In genomic region chr12:46357438-46358324, GRCh38 we compare ENCODE assay signal across 9 cellular contexts. TPM values are rescaled to one million over a fixed set of nuclear protein-coding genes. Genes with fewer than 3 reads are reported as not detected.
A peak's percentile ranks its signal among the peaks of the same experiment; 100 is the strongest.
DNase-seq lines count a peak whose midpoint lies in the region; ATAC-seq, FAIRE-seq and TF ChIP-seq lines count a peak whose summit lies in the region.
"Had no signal": no experiment of that assay in that cellular context is flagged by ENCODE, and none has a peak within 500 bp of the region (broad histone marks: within the 10 kb centered on the region; RNA-seq: fewer than 3 reads in every experiment).

No MANE protein-coding gene starts in this region.

- H3K4me2 ChIP-seq in keratinocyte (ENCODE audit: control insufficient read depth, extremely low read depth, insufficient read depth, low read depth, low read length): no peak overlapping the region

- H3K4me3 ChIP-seq in keratinocyte (ENCODE audit: control insufficient read depth in 2 of 3, extremely low read depth in 1 of 3, insufficient read depth in 2 of 3, low read depth in 1 of 3, low read length in 3 of 3): no peak overlapping the region
- H3K4me3 ChIP-seq: SK-N-MC had no signal

- FAIRE-seq in H54 (lab: Jason Lieb, UNC) (peak; percentile 93), keratinocyte (lab: Jason Lieb, UNC) (peak; percentile 85)

- no peak for TF ChIP-seq CTCF in AG09319 (IDR thresholded peaks at IDR 0.05; ENCODE audit: low read depth, low read length)
- no peak for TF ChIP-seq CTCF in keratinocyte (optimal IDR thresholded peaks at IDR 0.05 in 1 of 3, IDR thresholded peaks at IDR 0.05 in 1 of 3, conservative IDR thresholded peaks at IDR 0.05 in 1 of 3; ENCODE audit: extremely low read depth in 1 of 3, insufficient read depth in 2 of 3, low read length in 3 of 3)

- H3K4me3 Mint-ChIP-seq in activated naive CD8-positive, alpha-beta T cell treated with anti-CD3 and anti-CD28 coated beads, Interleukin-2, amount 10 ng/mL, durations not matched to agents 7 days and 5 days: no peak overlapping the region

- POLR2A ChIA-PET in activated naive CD8-positive, alpha-beta T cell treated with anti-CD3 and anti-CD28 coated beads, Interleukin-2, amount 10 ng/mL, durations not matched to agents 7 days and 5 days (lab: Charles Lee): interaction anchor here (1.2 to 2.2 kb wide), 2 partner anchors 88 to 167 kb away, joined by 5 to 6 read pairs; no protein-coding TSS in a partner anchor

- H3K79me2 ChIP-seq in keratinocyte (ENCODE audit: control insufficient read depth, insufficient read depth, low read length): no peaks in the 10 kb centered on the region

- peaks cover 5 to 23% of the 10 kb centered on the region in 2 experiments for H3K36me3 ChIP-seq in keratinocyte (ENCODE audit: control insufficient read depth in 2 of 2, extremely low read depth in 1 of 2, insufficient read depth in 2 of 2, low read length in 2 of 2)

- DNase-seq in AG09319 (ENCODE audit: extremely low read depth, low read depth) (peak; percentile 81), H54 (ENCODE audit: insufficient read length, low spot score) (no peak), keratinocyte (ENCODE audit: low read depth, low spot score) (peak; percentile 46), hypothalamus (lab: John Stamatoyannopoulos, UW) (no peak)
- no peak for DNase-seq in activated naive CD8-positive, alpha-beta T cell treated with anti-CD3 and anti-CD28 coated beads, Interleukin-2, amount 10 ng/mL, durations not matched to agents 7 days and 5 days
- DNase-seq in activated CD8-positive, alpha-beta memory T cell treated with anti-CD3 and anti-CD28 coated beads, Interleukin-2, amount 50 U/mL, for 48 hours: no peak
- no peak for DNase-seq in activated CD4-positive, alpha-beta T cell treated with anti-CD3 and anti-CD28 coated beads for 4 hours

- no peaks in the 10 kb centered on the region for H3K9me3 ChIP-seq in keratinocyte (ENCODE audit: control insufficient read depth, low read depth, low read length)

- no peaks in the 10 kb centered on the region for H3K9me1 ChIP-seq in keratinocyte (ENCODE audit: control insufficient read depth, extremely low read depth, insufficient read depth, low read length)

- peaks cover 35% of the 10 kb centered on the region for H3K36me3 Mint-ChIP-seq in activated naive CD8-positive, alpha-beta T cell treated with anti-CD3 and anti-CD28 coated beads, Interleukin-2, amount 10 ng/mL, durations not matched to agents 7 days and 5 days

- no peak for ATAC-seq in activated naive CD8-positive, alpha-beta T cell treated with anti-CD3 and anti-CD28 coated beads, Interleukin-2, amount 10 ng/mL, durations not matched to agents 7 days and 5 days (ENCODE audit: low read depth)
- ATAC-seq in HG02938 (IDR thresholded peaks at IDR 0.05; ENCODE audit: unreplicated experiment): no peak

- dilution Hi-C loops in keratinocyte (cut with MboI; ENCODE audit: extremely low pct_ligation_motif_present, low sequenced_read_pairs): no loop called here

- H3K27ac ChIP-seq in keratinocyte (ENCODE audit: control insufficient read depth, insufficient read depth, low read length): peak overlapping the region; percentile 38

- no peaks in the 10 kb centered on the region for H3K9me3 Mint-ChIP-seq in activated naive CD8-positive, alpha-beta T cell treated with anti-CD3 and anti-CD28 coated beads, Interleukin-2, amount 10 ng/mL, durations not matched to agents 7 days and 5 days

- peak overlapping the region; percentile 18 for H3K27ac Mint-ChIP-seq in activated naive CD8-positive, alpha-beta T cell treated with anti-CD3 and anti-CD28 coated beads, Interleukin-2, amount 10 ng/mL, durations not matched to agents 7 days and 5 days

- H4K20me1 ChIP-seq in keratinocyte (ENCODE audit: control insufficient read depth, extremely low read depth, insufficient read depth, low read length): peaks cover 15% of the 10 kb centered on the region

- H3K4me1 Mint-ChIP-seq in activated naive CD8-positive, alpha-beta T cell treated with anti-CD3 and anti-CD28 coated beads, Interleukin-2, amount 10 ng/mL, durations not matched to agents 7 days and 5 days: peaks cover 28% of the 10 kb centered on the region

- H3K9ac ChIP-seq in keratinocyte (ENCODE audit: control insufficient read depth, extremely low read depth, insufficient read depth, low read length): no peak overlapping the region

- no peaks in the 10 kb centered on the region for H3K27me3 Mint-ChIP-seq in activated naive CD8-positive, alpha-beta T cell treated with anti-CD3 and anti-CD28 coated beads, Interleukin-2, amount 10 ng/mL, durations not matched to agents 7 days and 5 days

- peaks cover 17% of the 10 kb centered on the region for H3K4me1 ChIP-seq in keratinocyte (ENCODE audit: control insufficient read depth, extremely low read depth, insufficient read depth, low read length)

- no peaks in the 10 kb centered on the region for H3K27me3 ChIP-seq in keratinocyte (ENCODE audit: control insufficient read depth, extremely low read depth, insufficient read depth, low read length)

- no peak for TF ChIP-seq POLR2A in H54 (IDR thresholded peaks at IDR 0.05; ENCODE audit: low read depth, low read length)

- H2AFZ ChIP-seq in keratinocyte (ENCODE audit: control insufficient read depth, low read length): no peak overlapping the region

RNA-seq across cellular contexts. Expression of gene SLC38A2, which starts 14.9 kb away (rescaled TPM):
- 100 to 1,000 TPM; 227 to 253 TPM for total RNA-seq in activated naive CD8-positive, alpha-beta T cell treated with anti-CD3 and anti-CD28 coated beads, Interleukin-2, amount 10 ng/mL, durations not matched to agents 7 days and 5 days
- polyA plus RNA-seq in keratinocyte: 213 to 577 TPM (median 375 TPM) in 3 replicates
- polyA plus RNA-seq in keratinocyte (2011; ENCODE audit: low read depth): 528 TPM
- 64.1 and 143 TPM in 2 replicates for polyA plus RNA-seq in keratinocyte (2011; cell fraction: cytosol; rRNA removed)
- 720 and 1,040 TPM in 2 replicates for polyA plus RNA-seq in keratinocyte (2011; cell fraction: nucleus; rRNA removed)
- polyA plus RNA-seq in keratinocyte (2012; ENCODE audit: low replicate concordance): 229 and 376 TPM in 2 replicates
- polyA minus RNA-seq in keratinocyte: 238 to 790 TPM (median 512 TPM) in 3 replicates
- polyA minus RNA-seq in keratinocyte (2011; cell fraction: cytosol; rRNA and poly(A)+ RNA removed): 139 TPM
- 1,093 and 1,815 TPM in 2 replicates for polyA minus RNA-seq in keratinocyte (2011; cell fraction: nucleus; rRNA and poly(A)+ RNA removed)

Comparison
In these comparisons a context has a peak if more than half of its experiments do, and no peak if none do; other contexts are left out.
1. DNase-seq: peak in AG09319 (single experiment) and keratinocyte (single experiment); none in H54 (single experiment), activated naive CD8-positive, alpha-beta T cell treated with anti-CD3 and anti-CD28 coated beads, Interleukin-2, amount 10 ng/mL, durations not matched to agents 7 days and 5 days (single experiment), activated CD8-positive, alpha-beta memory T cell treated with anti-CD3 and anti-CD28 coated beads, Interleukin-2, amount 50 U/mL, for 48 hours (single experiment), hypothalamus (0 of 51) and activated CD4-positive, alpha-beta T cell treated with anti-CD3 and anti-CD28 coated beads for 4 hours (0 of 2).